Comparison of ENCODE assay signal across 3 cellular contexts in the genomic region with DNA sequence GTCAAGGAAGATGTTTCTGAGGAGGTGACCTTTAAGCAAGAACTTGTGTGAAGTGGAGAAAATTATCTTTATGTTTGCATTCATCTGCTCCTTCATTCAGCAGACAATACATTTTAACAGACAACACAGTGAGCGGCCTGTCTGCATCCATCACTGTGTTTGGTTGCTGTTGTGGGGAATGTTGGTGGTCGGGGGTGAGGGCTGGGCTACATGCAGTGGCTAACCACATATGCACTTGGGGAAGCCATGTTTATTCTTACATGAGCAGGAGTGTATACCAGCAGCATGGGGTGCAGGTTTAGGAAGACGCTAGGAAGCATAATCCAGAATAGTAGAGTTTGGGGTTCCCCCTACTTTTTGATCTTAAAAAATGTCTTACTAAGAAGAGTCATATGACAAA.
TF ChIP-seq lines count a peak whose summit lies in the region.

No MANE protein-coding gene starts in this region.

TF ChIP-seq in WTC11, 78 proteins besides CTCF, POLR2A, EP300 and RAD21 (continued from another document):
- no peak for TF ChIP-seq PRRX2 (CRISPR knock-in tag; IDR thresholded peaks at IDR 0.05)
- TF ChIP-seq, protein P1, sequence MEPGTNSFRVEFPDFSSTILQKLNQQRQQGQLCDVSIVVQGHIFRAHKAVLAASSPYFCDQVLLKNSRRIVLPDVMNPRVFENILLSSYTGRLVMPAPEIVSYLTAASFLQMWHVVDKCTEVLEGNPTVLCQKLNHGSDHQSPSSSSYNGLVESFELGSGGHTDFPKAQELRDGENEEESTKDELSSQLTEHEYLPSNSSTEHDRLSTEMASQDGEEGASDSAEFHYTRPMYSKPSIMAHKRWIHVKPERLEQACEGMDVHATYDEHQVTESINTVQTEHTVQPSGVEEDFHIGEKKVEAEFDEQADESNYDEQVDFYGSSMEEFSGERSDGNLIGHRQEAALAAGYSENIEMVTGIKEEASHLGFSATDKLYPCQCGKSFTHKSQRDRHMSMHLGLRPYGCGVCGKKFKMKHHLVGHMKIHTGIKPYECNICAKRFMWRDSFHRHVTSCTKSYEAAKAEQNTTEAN (CRISPR knock-in tag; IDR thresholded peaks at IDR 0.05): no peak
- TF ChIP-seq ZNF416 (CRISPR knock-in tag; IDR thresholded peaks at IDR 0.05): no peak
- no peak for TF ChIP-seq NR2C2 (CRISPR knock-in tag; IDR thresholded peaks at IDR 0.05)
- TF ChIP-seq, protein P2, sequence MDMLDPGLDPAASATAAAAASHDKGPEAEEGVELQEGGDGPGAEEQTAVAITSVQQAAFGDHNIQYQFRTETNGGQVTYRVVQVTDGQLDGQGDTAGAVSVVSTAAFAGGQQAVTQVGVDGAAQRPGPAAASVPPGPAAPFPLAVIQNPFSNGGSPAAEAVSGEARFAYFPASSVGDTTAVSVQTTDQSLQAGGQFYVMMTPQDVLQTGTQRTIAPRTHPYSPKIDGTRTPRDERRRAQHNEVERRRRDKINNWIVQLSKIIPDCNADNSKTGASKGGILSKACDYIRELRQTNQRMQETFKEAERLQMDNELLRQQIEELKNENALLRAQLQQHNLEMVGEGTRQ (CRISPR knock-in tag; IDR thresholded peaks at IDR 0.05): no peak
- no peak for TF ChIP-seq RORB (CRISPR knock-in tag; IDR thresholded peaks at IDR 0.05)
- TF ChIP-seq ZNF232 (CRISPR knock-in tag; IDR thresholded peaks at IDR 0.05): no peak
- TF ChIP-seq, protein P3, sequence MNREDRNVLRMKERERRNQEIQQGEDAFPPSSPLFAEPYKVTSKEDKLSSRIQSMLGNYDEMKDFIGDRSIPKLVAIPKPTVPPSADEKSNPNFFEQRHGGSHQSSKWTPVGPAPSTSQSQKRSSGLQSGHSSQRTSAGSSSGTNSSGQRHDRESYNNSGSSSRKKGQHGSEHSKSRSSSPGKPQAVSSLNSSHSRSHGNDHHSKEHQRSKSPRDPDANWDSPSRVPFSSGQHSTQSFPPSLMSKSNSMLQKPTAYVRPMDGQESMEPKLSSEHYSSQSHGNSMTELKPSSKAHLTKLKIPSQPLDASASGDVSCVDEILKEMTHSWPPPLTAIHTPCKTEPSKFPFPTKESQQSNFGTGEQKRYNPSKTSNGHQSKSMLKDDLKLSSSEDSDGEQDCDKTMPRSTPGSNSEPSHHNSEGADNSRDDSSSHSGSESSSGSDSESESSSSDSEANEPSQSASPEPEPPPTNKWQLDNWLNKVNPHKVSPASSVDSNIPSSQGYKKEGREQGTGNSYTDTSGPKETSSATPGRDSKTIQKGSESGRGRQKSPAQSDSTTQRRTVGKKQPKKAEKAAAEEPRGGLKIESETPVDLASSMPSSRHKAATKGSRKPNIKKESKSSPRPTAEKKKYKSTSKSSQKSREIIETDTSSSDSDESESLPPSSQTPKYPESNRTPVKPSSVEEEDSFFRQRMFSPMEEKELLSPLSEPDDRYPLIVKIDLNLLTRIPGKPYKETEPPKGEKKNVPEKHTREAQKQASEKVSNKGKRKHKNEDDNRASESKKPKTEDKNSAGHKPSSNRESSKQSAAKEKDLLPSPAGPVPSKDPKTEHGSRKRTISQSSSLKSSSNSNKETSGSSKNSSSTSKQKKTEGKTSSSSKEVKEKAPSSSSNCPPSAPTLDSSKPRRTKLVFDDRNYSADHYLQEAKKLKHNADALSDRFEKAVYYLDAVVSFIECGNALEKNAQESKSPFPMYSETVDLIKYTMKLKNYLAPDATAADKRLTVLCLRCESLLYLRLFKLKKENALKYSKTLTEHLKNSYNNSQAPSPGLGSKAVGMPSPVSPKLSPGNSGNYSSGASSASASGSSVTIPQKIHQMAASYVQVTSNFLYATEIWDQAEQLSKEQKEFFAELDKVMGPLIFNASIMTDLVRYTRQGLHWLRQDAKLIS (CRISPR knock-in tag; IDR thresholded peaks at IDR 0.05; ENCODE audit: borderline replicate concordance): no peak

TF ChIP-seq in SK-N-SH treated with all-trans-retinoic acid at 6 μM for 48 hours, 23 proteins besides CTCF, POLR2A, EP300 and RAD21 (continued from another document and continues in another):
- TF ChIP-seq, protein P4, sequence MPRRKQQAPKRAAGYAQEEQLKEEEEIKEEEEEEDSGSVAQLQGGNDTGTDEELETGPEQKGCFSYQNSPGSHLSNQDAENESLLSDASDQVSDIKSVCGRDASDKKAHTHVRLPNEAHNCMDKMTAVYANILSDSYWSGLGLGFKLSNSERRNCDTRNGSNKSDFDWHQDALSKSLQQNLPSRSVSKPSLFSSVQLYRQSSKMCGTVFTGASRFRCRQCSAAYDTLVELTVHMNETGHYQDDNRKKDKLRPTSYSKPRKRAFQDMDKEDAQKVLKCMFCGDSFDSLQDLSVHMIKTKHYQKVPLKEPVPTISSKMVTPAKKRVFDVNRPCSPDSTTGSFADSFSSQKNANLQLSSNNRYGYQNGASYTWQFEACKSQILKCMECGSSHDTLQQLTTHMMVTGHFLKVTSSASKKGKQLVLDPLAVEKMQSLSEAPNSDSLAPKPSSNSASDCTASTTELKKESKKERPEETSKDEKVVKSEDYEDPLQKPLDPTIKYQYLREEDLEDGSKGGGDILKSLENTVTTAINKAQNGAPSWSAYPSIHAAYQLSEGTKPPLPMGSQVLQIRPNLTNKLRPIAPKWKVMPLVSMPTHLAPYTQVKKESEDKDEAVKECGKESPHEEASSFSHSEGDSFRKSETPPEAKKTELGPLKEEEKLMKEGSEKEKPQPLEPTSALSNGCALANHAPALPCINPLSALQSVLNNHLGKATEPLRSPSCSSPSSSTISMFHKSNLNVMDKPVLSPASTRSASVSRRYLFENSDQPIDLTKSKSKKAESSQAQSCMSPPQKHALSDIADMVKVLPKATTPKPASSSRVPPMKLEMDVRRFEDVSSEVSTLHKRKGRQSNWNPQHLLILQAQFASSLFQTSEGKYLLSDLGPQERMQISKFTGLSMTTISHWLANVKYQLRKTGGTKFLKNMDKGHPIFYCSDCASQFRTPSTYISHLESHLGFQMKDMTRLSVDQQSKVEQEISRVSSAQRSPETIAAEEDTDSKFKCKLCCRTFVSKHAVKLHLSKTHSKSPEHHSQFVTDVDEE (CRISPR knock-in tag; IDR thresholded peaks at IDR 0.05): no peak
- no peak for TF ChIP-seq ZFP30 (CRISPR knock-in tag; IDR thresholded peaks at IDR 0.05)
- TF ChIP-seq ISL1 (CRISPR knock-in tag; IDR thresholded peaks at IDR 0.05): no peak
- TF ChIP-seq, protein P5, sequence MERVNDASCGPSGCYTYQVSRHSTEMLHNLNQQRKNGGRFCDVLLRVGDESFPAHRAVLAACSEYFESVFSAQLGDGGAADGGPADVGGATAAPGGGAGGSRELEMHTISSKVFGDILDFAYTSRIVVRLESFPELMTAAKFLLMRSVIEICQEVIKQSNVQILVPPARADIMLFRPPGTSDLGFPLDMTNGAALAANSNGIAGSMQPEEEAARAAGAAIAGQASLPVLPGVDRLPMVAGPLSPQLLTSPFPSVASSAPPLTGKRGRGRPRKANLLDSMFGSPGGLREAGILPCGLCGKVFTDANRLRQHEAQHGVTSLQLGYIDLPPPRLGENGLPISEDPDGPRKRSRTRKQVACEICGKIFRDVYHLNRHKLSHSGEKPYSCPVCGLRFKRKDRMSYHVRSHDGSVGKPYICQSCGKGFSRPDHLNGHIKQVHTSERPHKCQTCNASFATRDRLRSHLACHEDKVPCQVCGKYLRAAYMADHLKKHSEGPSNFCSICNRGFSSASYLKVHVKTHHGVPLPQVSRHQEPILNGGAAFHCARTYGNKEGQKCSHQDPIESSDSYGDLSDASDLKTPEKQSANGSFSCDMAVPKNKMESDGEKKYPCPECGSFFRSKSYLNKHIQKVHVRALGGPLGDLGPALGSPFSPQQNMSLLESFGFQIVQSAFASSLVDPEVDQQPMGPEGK (CRISPR knock-in tag; IDR thresholded peaks at IDR 0.05; ENCODE audit: borderline replicate concordance): no peak
- no peak for TF ChIP-seq OSR1 (CRISPR knock-in tag; IDR thresholded peaks at IDR 0.05)
- TF ChIP-seq ZNF8 (CRISPR knock-in tag; IDR thresholded peaks at IDR 0.05): no peak
- TF ChIP-seq, protein P6, sequence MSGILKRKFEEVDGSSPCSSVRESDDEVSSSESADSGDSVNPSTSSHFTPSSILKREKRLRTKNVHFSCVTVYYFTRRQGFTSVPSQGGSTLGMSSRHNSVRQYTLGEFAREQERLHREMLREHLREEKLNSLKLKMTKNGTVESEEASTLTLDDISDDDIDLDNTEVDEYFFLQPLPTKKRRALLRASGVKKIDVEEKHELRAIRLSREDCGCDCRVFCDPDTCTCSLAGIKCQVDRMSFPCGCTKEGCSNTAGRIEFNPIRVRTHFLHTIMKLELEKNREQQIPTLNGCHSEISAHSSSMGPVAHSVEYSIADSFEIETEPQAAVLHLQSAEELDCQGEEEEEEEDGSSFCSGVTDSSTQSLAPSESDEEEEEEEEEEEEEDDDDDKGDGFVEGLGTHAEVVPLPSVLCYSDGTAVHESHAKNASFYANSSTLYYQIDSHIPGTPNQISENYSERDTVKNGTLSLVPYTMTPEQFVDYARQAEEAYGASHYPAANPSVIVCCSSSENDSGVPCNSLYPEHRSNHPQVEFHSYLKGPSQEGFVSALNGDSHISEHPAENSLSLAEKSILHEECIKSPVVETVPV (CRISPR knock-in tag; IDR thresholded peaks at IDR 0.05): no peak
- no peak for TF ChIP-seq GLIS3 (CRISPR knock-in tag; IDR thresholded peaks at IDR 0.05)
- TF ChIP-seq ZC3H10 (CRISPR knock-in tag; IDR thresholded peaks at IDR 0.05): no peak
- TF ChIP-seq TOX (CRISPR knock-in tag; IDR thresholded peaks at IDR 0.05; ENCODE audit: borderline replicate concordance): no peak

TF ChIP-seq in GM23338, 12 proteins besides CTCF, POLR2A, EP300 and RAD21 (continued from another document):
- TF ChIP-seq, protein P7, sequence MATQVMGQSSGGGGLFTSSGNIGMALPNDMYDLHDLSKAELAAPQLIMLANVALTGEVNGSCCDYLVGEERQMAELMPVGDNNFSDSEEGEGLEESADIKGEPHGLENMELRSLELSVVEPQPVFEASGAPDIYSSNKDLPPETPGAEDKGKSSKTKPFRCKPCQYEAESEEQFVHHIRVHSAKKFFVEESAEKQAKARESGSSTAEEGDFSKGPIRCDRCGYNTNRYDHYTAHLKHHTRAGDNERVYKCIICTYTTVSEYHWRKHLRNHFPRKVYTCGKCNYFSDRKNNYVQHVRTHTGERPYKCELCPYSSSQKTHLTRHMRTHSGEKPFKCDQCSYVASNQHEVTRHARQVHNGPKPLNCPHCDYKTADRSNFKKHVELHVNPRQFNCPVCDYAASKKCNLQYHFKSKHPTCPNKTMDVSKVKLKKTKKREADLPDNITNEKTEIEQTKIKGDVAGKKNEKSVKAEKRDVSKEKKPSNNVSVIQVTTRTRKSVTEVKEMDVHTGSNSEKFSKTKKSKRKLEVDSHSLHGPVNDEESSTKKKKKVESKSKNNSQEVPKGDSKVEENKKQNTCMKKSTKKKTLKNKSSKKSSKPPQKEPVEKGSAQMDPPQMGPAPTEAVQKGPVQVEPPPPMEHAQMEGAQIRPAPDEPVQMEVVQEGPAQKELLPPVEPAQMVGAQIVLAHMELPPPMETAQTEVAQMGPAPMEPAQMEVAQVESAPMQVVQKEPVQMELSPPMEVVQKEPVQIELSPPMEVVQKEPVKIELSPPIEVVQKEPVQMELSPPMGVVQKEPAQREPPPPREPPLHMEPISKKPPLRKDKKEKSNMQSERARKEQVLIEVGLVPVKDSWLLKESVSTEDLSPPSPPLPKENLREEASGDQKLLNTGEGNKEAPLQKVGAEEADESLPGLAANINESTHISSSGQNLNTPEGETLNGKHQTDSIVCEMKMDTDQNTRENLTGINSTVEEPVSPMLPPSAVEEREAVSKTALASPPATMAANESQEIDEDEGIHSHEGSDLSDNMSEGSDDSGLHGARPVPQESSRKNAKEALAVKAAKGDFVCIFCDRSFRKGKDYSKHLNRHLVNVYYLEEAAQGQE (IDR thresholded peaks at IDR 0.05; ENCODE audit: unreplicated experiment): no peak
- TF ChIP-seq ZNF331 (CRISPR knock-in tag; IDR thresholded peaks at IDR 0.05; ENCODE audit: low read depth): no peak
- TF ChIP-seq, protein P8, sequence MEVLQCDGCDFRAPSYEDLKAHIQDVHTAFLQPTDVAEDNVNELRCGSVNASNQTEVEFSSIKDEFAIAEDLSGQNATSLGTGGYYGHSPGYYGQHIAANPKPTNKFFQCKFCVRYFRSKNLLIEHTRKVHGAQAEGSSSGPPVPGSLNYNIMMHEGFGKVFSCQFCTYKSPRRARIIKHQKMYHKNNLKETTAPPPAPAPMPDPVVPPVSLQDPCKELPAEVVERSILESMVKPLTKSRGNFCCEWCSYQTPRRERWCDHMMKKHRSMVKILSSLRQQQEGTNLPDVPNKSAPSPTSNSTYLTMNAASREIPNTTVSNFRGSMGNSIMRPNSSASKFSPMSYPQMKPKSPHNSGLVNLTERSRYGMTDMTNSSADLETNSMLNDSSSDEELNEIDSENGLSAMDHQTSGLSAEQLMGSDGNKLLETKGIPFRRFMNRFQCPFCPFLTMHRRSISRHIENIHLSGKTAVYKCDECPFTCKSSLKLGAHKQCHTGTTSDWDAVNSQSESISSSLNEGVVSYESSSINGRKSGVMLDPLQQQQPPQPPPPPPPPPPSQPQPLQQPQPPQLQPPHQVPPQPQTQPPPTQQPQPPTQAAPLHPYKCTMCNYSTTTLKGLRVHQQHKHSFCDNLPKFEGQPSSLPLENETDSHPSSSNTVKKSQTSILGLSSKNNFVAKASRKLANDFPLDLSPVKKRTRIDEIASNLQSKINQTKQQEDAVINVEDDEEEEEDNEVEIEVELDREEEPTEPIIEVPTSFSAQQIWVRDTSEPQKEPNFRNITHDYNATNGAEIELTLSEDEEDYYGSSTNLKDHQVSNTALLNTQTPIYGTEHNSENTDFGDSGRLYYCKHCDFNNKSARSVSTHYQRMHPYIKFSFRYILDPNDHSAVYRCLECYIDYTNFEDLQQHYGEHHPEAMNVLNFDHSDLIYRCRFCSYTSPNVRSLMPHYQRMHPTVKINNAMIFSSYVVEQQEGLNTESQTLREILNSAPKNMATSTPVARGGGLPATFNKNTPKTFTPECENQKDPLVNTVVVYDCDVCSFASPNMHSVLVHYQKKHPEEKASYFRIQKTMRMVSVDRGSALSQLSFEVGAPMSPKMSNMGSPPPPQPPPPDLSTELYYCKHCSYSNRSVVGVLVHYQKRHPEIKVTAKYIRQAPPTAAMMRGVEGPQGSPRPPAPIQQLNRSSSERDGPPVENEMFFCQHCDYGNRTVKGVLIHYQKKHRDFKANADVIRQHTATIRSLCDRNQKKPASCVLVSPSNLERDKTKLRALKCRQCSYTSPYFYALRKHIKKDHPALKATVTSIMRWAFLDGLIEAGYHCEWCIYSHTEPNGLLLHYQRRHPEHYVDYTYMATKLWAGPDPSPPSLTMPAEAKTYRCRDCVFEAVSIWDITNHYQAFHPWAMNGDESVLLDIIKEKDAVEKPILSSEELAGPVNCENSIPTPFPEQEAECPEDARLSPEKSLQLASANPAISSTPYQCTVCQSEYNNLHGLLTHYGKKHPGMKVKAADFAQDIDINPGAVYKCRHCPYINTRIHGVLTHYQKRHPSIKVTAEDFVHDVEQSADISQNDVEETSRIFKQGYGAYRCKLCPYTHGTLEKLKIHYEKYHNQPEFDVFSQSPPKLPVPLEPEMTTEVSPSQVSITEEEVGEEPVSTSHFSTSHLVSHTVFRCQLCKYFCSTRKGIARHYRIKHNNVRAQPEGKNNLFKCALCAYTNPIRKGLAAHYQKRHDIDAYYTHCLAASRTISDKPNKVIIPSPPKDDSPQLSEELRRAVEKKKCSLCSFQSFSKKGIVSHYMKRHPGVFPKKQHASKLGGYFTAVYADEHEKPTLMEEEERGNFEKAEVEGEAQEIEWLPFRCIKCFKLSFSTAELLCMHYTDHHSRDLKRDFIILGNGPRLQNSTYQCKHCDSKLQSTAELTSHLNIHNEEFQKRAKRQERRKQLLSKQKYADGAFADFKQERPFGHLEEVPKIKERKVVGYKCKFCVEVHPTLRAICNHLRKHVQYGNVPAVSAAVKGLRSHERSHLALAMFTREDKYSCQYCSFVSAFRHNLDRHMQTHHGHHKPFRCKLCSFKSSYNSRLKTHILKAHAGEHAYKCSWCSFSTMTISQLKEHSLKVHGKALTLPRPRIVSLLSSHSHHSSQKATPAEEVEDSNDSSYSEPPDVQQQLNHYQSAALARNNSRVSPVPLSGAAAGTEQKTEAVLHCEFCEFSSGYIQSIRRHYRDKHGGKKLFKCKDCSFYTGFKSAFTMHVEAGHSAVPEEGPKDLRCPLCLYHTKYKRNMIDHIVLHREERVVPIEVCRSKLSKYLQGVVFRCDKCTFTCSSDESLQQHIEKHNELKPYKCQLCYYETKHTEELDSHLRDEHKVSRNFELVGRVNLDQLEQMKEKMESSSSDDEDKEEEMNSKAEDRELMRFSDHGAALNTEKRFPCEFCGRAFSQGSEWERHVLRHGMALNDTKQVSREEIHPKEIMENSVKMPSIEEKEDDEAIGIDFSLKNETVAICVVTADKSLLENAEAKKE (CRISPR knock-in tag; IDR thresholded peaks at IDR 0.05): no peak
- no peak for TF ChIP-seq POLR2AphosphoS5 (IDR thresholded peaks at IDR 0.05; ENCODE audit: low read depth)
- no peak for TF ChIP-seq JUNB (IDR thresholded peaks at IDR 0.05; ENCODE audit: unreplicated experiment)
TF ChIP-seq in GM23338: peak in this region for 0.
